Comparison of ENCODE assay signal across 35 cellular contexts in genomic region chr5:31401691-31402090, GRCh38.
"Had no signal": no experiment of that assay in that cellular context is flagged by ENCODE, and none has a peak within 500 bp of the region (broad histone marks: within the 10 kb centered on the region; RNA-seq: fewer than 3 reads in every experiment).

No MANE protein-coding gene starts in this region.

- H3K27ac ChIP-seq: KMS-11 had no signal

- DNase-seq: Karpas-422, Kasumi-1, KG1, MG63, MM.1S, MV-4-11, NCI-H1048, NCI-H1092, NCI-H1092 treated with DMSO at 0.1 percent for 48 hours, NCI-H1105, NCI-H1105 treated with DMSO at 0.1 percent for 48 hours, NCI-H1417, NCI-H1417 treated with DMSO at 0.1 percent for 48 hours, NCI-H1436, NCI-H1436 treated with DMSO at 0.1 percent for 48 hours, NCI-H146, NCI-H1694, NCI-H1694 treated with DMSO at 0.1 percent for 48 hours, NCI-H187, NCI-H187 treated with DMSO at 0.1 percent for 48 hours, NCI-H1930, NCI-H2029, NCI-H2029 treated with DMSO at 0.1 percent for 48 hours, NCI-H2081, NCI-H2081 treated with DMSO at 0.1 percent for 48 hours, NCI-H2107, NCI-H2171, NCI-H2171 treated with DMSO at 0.1 percent for 48 hours, NCI-H2227 treated with DMSO at 0.1 percent for 48 hours, NCI-H226, NCI-H345, NCI-H446, NCI-H446 treated with DMSO at 0.1 percent for 48 hours, NCI-H510A had no signal

- H3K27me3 ChIP-seq: MG63 had no signal

- H3K9me3 ChIP-seq: MG63 had no signal

- H3K4me3 ChIP-seq: MG63 had no signal
